ENCODE assay signal across 18 cellular contexts in the genomic region with DNA sequence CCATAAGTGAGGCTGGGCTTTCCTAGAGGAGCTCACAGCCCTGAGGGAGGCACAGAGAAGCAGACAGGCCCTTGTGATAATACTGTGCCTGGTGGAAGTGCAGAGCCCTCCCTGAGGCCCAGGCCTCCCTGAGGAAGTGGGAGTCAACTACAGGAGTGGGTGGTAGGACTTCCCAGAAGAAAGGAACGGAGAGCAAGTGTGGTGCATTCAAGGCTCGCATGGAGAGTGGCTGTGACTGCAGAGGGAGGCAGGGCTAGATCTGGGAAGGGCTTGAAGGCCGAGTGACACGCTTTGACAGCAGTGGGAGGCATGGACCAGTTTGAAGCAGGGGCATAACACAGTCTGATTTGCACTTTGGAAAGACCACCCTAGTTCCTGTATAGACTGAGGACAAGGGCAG.
"Had no signal": no experiment of that assay in that cellular context is flagged by ENCODE, and none has a peak within 500 bp of the region (broad histone marks: within the 10 kb centered on the region; RNA-seq: fewer than 3 reads in every experiment).

No MANE protein-coding gene starts in this region.

- H3K9me3 ChIP-seq: colonic mucosa, esophagus squamous epithelium, left ventricle myocardium inferior, mucosa of descending colon, SJCRH30, upper lobe of left lung had no signal

- DNase-seq: activated CD4-positive, alpha-beta T cell treated with anti-CD3 and anti-CD28 coated beads for 1 hour; activated naive CD4-positive, alpha-beta T cell treated with anti-CD3 and anti-CD28 coated beads for 36 hours; caudate nucleus; colonic mucosa; effector CD4-positive, alpha-beta T cell; esophagus squamous epithelium; hippocampal formation; left ventricle myocardium inferior; mucosa of descending colon; naive thymus-derived CD4-positive, alpha-beta T cell; nucleus accumbens; SJCRH30; stimulated activated CD4-positive, alpha-beta T cell treated with anti-CD3 and anti-CD28 coated beads, Interleukin-2, amount 100 ng/mL, for 48 hours; stimulated activated naive CD4-positive, alpha-beta T cell; SW 1271 had no signal

- H3K4me3 ChIP-seq: colonic mucosa, esophagus squamous epithelium, left ventricle myocardium inferior, mucosa of descending colon, SJCRH30, upper lobe of left lung had no signal

- H3K4me3 Mint-ChIP-seq: activated naive CD4-positive, alpha-beta T cell treated with anti-CD3 and anti-CD28 coated beads for 36 hours; activated T-helper 1 cell treated with anti-CD3 and anti-CD28 coated beads, Interleukin-12 subunit alpha, Interleukin-12 subunit beta, Interleukin-2, Interleukin-4 antibody, amounts not matched to agents 30 ng/mL and 10 ng/mL and 1 ng/mL, durations not matched to agents 14 hours and 24 hours and 36 hours; memory B cell; naive thymus-derived CD4-positive, alpha-beta T cell had no signal

- H3K27me3 Mint-ChIP-seq: naive thymus-derived CD4-positive, alpha-beta T cell had no signal

- H3K4me1 ChIP-seq: colonic mucosa, left ventricle myocardium inferior, SJCRH30, upper lobe of left lung had no signal

- H3K9me3 Mint-ChIP-seq: activated naive CD4-positive, alpha-beta T cell treated with anti-CD3 and anti-CD28 coated beads for 36 hours; activated T-helper 1 cell treated with anti-CD3 and anti-CD28 coated beads, Interleukin-12 subunit alpha, Interleukin-12 subunit beta, Interleukin-2, Interleukin-4 antibody, amounts not matched to agents 30 ng/mL and 10 ng/mL and 1 ng/mL, durations not matched to agents 14 hours and 24 hours and 36 hours; memory B cell; naive thymus-derived CD4-positive, alpha-beta T cell had no signal

- H3K36me3 ChIP-seq: colonic mucosa, esophagus squamous epithelium, left ventricle myocardium inferior, SJCRH30, upper lobe of left lung had no signal

- H3K27ac ChIP-seq: colonic mucosa, esophagus squamous epithelium, left ventricle myocardium inferior, SJCRH30, upper lobe of left lung had no signal

- H3K36me3 Mint-ChIP-seq: memory B cell had no signal

- H3K27me3 ChIP-seq: colonic mucosa, esophagus squamous epithelium, SJCRH30, upper lobe of left lung had no signal

- H3K4me1 Mint-ChIP-seq: memory B cell had no signal

- H3K27ac Mint-ChIP-seq: activated naive CD4-positive, alpha-beta T cell treated with anti-CD3 and anti-CD28 coated beads for 36 hours; activated T-helper 1 cell treated with anti-CD3 and anti-CD28 coated beads, Interleukin-12 subunit alpha, Interleukin-12 subunit beta, Interleukin-2, Interleukin-4 antibody, amounts not matched to agents 30 ng/mL and 10 ng/mL and 1 ng/mL, durations not matched to agents 14 hours and 24 hours and 36 hours; memory B cell had no signal
